ENCODE assay signal across 26 cellular contexts in the genomic region with DNA sequence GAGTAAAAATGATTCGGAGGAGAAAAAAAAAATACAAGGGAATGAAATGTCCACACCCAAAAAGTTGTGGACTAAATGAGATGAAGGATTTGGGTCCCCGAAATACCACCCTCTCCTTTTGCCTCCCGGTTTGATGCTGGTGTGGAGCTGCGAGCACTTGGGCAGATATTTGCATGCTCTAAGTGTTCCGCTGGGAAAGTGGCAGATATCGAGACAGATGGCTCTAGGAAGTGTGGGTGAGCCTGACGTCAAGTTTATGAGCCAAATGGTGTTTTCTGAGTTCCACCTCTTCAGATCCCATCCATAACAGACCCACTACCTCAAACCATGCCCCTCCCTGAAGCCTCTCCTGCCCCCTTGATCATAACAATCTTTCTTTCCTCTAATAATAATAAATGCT.
"Had no signal": no experiment of that assay in that cellular context is flagged by ENCODE, and none has a peak within 500 bp of the region (broad histone marks: within the 10 kb centered on the region; RNA-seq: fewer than 3 reads in every experiment).

No MANE protein-coding gene starts in this region.

- H3K27me3 ChIP-seq: colonic mucosa, esophagus muscularis mucosa, foreskin keratinocyte, gastroesophageal sphincter, heart left ventricle, hepatocyte, neural progenitor cell, right atrium auricular region, testis, tibial artery had no signal

- H3K4me2 ChIP-seq: hepatocyte, neural progenitor cell, smooth muscle cell had no signal

- FAIRE-seq: endothelial cell of umbilical vein, kidney had no signal

- DNase-seq: colonic mucosa; effector memory CD4-positive, alpha-beta T cell; foreskin keratinocyte; kidney; mesenchymal stem cell; naive thymus-derived CD4-positive, alpha-beta T cell; stimulated activated CD4-positive, alpha-beta T cell treated with anti-CD3 and anti-CD28 coated beads, Interleukin-12 subunit alpha, Interleukin-12 subunit beta, amount 100 ng/mL, for 4 hours; stimulated activated CD4-positive, alpha-beta T cell treated with anti-CD3 and anti-CD28 coated beads, Interleukin-1b, Interleukin-23, amount 100 ng/mL, for 48 hours; stimulated activated CD4-positive, alpha-beta T cell treated with anti-CD3 and anti-CD28 coated beads, Interleukin-4, amount 100 ng/mL, for 1 hour; stimulated activated CD8-positive, alpha-beta memory T cell treated with anti-CD3 and anti-CD28 coated beads, Interleukin-4, amount 100 ng/mL, for 48 hours; stimulated activated naive CD4-positive, alpha-beta T cell; stimulated activated naive CD8-positive, alpha-beta T cell treated with anti-CD3 and anti-CD28 coated beads, Interleukin-15, amount 100 ng/mL, for 72 hours; testis; tibial artery had no signal

- H3K36me3 ChIP-seq: colonic mucosa, esophagus muscularis mucosa, gastroesophageal sphincter, heart left ventricle, neural progenitor cell, prostate gland, right atrium auricular region, tibial artery had no signal

- H3K79me2 ChIP-seq: hepatocyte had no signal

- H3K4me1 ChIP-seq: colonic mucosa, foreskin keratinocyte, neural progenitor cell, prostate gland had no signal

- H3K27ac ChIP-seq: colonic mucosa, esophagus muscularis mucosa, foreskin keratinocyte, gastroesophageal sphincter, heart left ventricle, hepatocyte, neural progenitor cell, prostate gland, right atrium auricular region, tibial artery had no signal

- H3K9ac ChIP-seq: neural progenitor cell had no signal

- H3K9me3 ChIP-seq: colonic mucosa, esophagus muscularis mucosa, gastroesophageal sphincter, heart left ventricle, prostate gland, right atrium auricular region, testis, tibial artery had no signal

- ATAC-seq: foreskin keratinocyte; gastroesophageal sphincter; left lobe of liver; naive thymus-derived CD4-positive, alpha-beta T cell; sciatic nerve; stimulated activated naive CD8-positive, alpha-beta T cell treated with anti-CD3 and anti-CD28 coated beads, Interleukin-15, amount 100 ng/mL, for 72 hours had no signal

- H2AFZ ChIP-seq: hepatocyte, neural progenitor cell had no signal

- H3K4me3 ChIP-seq: colonic mucosa, esophagus muscularis mucosa, gastroesophageal sphincter, heart left ventricle, hepatocyte, lung, neural progenitor cell, prostate gland, right atrium auricular region, smooth muscle cell, testis, tibial artery had no signal
